1 cellular context compared by ENCODE assay signal in the genomic region with DNA sequence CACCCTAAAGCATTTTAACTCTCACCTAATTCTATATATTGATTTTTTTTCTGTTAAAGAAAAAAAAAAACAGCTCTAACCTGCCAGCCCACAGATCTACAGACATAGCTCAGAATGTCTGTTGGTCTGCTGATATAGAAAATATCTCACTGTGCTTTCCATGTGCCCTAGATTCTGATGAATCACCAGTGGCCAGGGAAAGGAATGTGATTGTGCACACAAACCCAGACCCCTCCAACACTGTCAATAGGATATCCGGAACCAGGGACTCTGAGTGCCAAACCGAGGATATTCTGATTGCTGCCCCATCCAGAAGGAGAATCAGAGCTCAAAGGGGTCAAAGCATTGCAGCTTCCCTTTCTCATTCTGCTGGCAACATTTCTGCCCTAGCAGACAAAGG.
TF ChIP-seq lines count a peak whose summit lies in the region.

No MANE protein-coding gene starts in this region.

TF ChIP-seq in HepG2, 621 proteins besides CTCF, POLR2A, EP300 and RAD21 (continued from another document):
- TF ChIP-seq, protein P1, sequence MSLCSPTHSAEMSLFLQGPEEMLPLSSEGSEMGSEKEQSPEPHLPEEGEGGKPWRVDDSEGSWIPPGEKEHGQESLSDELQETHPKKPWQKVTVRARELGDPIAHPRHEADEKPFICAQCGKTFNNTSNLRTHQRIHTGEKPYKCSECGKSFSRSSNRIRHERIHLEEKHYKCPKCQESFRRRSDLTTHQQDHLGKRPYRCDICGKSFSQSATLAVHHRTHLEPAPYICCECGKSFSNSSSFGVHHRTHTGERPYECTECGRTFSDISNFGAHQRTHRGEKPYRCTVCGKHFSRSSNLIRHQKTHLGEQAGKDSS (CRISPR knock-in tag; IDR thresholded peaks at IDR 0.05; ENCODE audit: borderline replicate concordance, low read depth) = no peak
- TF ChIP-seq TEAD3 (CRISPR knock-in tag; optimal IDR thresholded peaks at IDR 0.05; ENCODE audit: borderline replicate concordance) = peak; percentile 18
- no peak for TF ChIP-seq ZSCAN20 (CRISPR knock-in tag; IDR thresholded peaks at IDR 0.05; ENCODE audit: borderline replicate concordance)
- no peak for TF ChIP-seq ATAD3A (CRISPR knock-in tag; IDR thresholded peaks at IDR 0.05)
- no peak for TF ChIP-seq ZNF343 (CRISPR knock-in tag; IDR thresholded peaks at IDR 0.05)
